In genomic region chr11:92594251-92594650, GRCh38 we compare ENCODE assay signal across 30 cellular contexts.
"Had no signal": no experiment of that assay in that cellular context is flagged by ENCODE, and none has a peak within 500 bp of the region (broad histone marks: within the 10 kb centered on the region; RNA-seq: fewer than 3 reads in every experiment).

No MANE protein-coding gene starts in this region.

- H3K4me1 Mint-ChIP-seq: naive B cell; naive thymus-derived CD8-positive, alpha-beta T cell; stimulated activated memory B cell treated with anti-CD40 and anti-IgM and Interleukin-4, amounts not matched to agents 10 μg/mL and 1 μg/mL and 100 μg/mL, for 72 hours; stimulated activated naive CD8-positive, alpha-beta T cell treated with anti-CD3 and anti-CD28 coated beads, Interleukin-15, amount 100 ng/mL, for 72 hours had no signal

- H3K27ac Mint-ChIP-seq: naive B cell; naive thymus-derived CD8-positive, alpha-beta T cell; natural killer cell treated with Interleukin-12 subunit alpha and Interleukin-12 subunit beta and Interleukin-15 and Interleukin-18, amount 100 ng/mL, for 72 hours; neural progenitor cell; progenitor cell of endocrine pancreas; stimulated activated memory B cell treated with anti-CD40 and anti-IgM and Interleukin-4, amounts not matched to agents 10 μg/mL and 1 μg/mL and 100 μg/mL, for 72 hours; stimulated activated naive CD8-positive, alpha-beta T cell treated with anti-CD3 and anti-CD28 coated beads, Interleukin-15, amount 100 ng/mL, for 72 hours; type B pancreatic cell had no signal

- H3K4me3 Mint-ChIP-seq: naive B cell; naive thymus-derived CD8-positive, alpha-beta T cell; natural killer cell treated with Interleukin-12 subunit alpha and Interleukin-12 subunit beta and Interleukin-15 and Interleukin-18, amount 100 ng/mL, for 72 hours; nephron progenitor cell; neural progenitor cell; stimulated activated memory B cell treated with anti-CD40 and anti-IgM and Interleukin-4, amounts not matched to agents 10 μg/mL and 1 μg/mL and 100 μg/mL, for 72 hours; stimulated activated naive CD8-positive, alpha-beta T cell treated with anti-CD3 and anti-CD28 coated beads, Interleukin-15, amount 100 ng/mL, for 72 hours; type B pancreatic cell had no signal

- DNase-seq: naive B cell; naive thymus-derived CD8-positive, alpha-beta T cell; nephron progenitor cell; occipital lobe; ovary; posterior cingulate gyrus; psoas muscle; retina; right lobe of liver; sigmoid colon; small intestine; stimulated activated CD4-positive, alpha-beta T cell treated with anti-CD3 and anti-CD28 coated beads, Interleukin-15, amount 100 ng/mL, for 24 hours; stimulated activated CD4-positive, alpha-beta T cell treated with anti-CD3 and anti-CD28 coated beads, Interleukin-2, amount 100 ng/mL, for 24 hours; stimulated activated CD4-positive, alpha-beta T cell treated with anti-CD3 and anti-CD28 coated beads, Interleukin-2, amount 100 ng/mL, for 48 hours; stimulated activated CD4-positive, alpha-beta T cell treated with anti-CD3 and anti-CD28 coated beads, Interleukin-4, amount 100 ng/mL, for 24 hours; stimulated activated naive CD4-positive, alpha-beta T cell; stimulated activated naive CD8-positive, alpha-beta T cell treated with anti-CD3 and anti-CD28 coated beads, Interleukin-15, amount 100 ng/mL, for 72 hours; stimulated activated naive CD8-positive, alpha-beta T cell treated with anti-CD3 and anti-CD28 coated beads, Interleukin-15, Interleukin-2, amounts not matched to agents 100 U/mL and 50 U/mL, for 24 hours; testis; tibial artery; transverse colon; upper lobe of right lung; uterus had no signal

- H3K9me3 Mint-ChIP-seq: natural killer cell treated with Interleukin-12 subunit alpha and Interleukin-12 subunit beta and Interleukin-15 and Interleukin-18, amount 100 ng/mL, for 72 hours; neural progenitor cell had no signal

- H3K36me3 Mint-ChIP-seq: naive B cell; naive thymus-derived CD8-positive, alpha-beta T cell; natural killer cell treated with Interleukin-12 subunit alpha and Interleukin-12 subunit beta and Interleukin-15 and Interleukin-18, amount 100 ng/mL, for 72 hours; stimulated activated memory B cell treated with anti-CD40 and anti-IgM and Interleukin-4, amounts not matched to agents 10 μg/mL and 1 μg/mL and 100 μg/mL, for 72 hours had no signal

- H3K27me3 Mint-ChIP-seq: naive B cell; natural killer cell treated with Interleukin-12 subunit alpha and Interleukin-12 subunit beta and Interleukin-15 and Interleukin-18, amount 100 ng/mL, for 72 hours; progenitor cell of endocrine pancreas; stimulated activated memory B cell treated with anti-CD40 and anti-IgM and Interleukin-4, amounts not matched to agents 10 μg/mL and 1 μg/mL and 100 μg/mL, for 72 hours; stimulated activated naive CD8-positive, alpha-beta T cell treated with anti-CD3 and anti-CD28 coated beads, Interleukin-15, amount 100 ng/mL, for 72 hours; type B pancreatic cell had no signal

- H3K4me3 ChIP-seq: neural progenitor cell, ovary, psoas muscle, right atrium auricular region, right lobe of liver, sigmoid colon, suprapubic skin, testis, tibial artery, transverse colon, upper lobe of right lung, uterus had no signal
